Comparison of ENCODE assay signal across 1 cellular context in the genomic region with DNA sequence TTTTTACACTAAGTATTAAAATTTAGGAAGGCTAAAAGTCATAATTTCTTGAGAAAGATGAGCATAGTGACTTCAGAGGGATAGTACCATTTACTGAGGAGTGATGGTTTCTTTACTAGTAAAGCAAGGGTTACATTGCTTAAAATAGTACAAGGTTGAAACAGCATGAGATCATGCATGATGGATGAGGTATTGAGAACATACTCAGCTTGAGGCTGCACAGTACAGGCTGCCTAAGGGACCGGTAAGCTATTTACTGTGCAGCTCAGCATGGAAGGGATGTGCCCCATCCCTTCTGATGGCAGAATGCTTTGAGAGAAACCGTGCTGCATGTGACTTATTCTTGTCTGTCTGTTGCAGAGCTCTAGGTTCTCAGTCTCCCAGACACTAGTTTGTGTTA.
TF ChIP-seq lines count a peak whose summit lies in the region.

No MANE protein-coding gene starts in this region.

TF ChIP-seq in GM23338, 12 proteins besides CTCF, POLR2A, EP300 and RAD21:
- TF ChIP-seq, protein P1, sequence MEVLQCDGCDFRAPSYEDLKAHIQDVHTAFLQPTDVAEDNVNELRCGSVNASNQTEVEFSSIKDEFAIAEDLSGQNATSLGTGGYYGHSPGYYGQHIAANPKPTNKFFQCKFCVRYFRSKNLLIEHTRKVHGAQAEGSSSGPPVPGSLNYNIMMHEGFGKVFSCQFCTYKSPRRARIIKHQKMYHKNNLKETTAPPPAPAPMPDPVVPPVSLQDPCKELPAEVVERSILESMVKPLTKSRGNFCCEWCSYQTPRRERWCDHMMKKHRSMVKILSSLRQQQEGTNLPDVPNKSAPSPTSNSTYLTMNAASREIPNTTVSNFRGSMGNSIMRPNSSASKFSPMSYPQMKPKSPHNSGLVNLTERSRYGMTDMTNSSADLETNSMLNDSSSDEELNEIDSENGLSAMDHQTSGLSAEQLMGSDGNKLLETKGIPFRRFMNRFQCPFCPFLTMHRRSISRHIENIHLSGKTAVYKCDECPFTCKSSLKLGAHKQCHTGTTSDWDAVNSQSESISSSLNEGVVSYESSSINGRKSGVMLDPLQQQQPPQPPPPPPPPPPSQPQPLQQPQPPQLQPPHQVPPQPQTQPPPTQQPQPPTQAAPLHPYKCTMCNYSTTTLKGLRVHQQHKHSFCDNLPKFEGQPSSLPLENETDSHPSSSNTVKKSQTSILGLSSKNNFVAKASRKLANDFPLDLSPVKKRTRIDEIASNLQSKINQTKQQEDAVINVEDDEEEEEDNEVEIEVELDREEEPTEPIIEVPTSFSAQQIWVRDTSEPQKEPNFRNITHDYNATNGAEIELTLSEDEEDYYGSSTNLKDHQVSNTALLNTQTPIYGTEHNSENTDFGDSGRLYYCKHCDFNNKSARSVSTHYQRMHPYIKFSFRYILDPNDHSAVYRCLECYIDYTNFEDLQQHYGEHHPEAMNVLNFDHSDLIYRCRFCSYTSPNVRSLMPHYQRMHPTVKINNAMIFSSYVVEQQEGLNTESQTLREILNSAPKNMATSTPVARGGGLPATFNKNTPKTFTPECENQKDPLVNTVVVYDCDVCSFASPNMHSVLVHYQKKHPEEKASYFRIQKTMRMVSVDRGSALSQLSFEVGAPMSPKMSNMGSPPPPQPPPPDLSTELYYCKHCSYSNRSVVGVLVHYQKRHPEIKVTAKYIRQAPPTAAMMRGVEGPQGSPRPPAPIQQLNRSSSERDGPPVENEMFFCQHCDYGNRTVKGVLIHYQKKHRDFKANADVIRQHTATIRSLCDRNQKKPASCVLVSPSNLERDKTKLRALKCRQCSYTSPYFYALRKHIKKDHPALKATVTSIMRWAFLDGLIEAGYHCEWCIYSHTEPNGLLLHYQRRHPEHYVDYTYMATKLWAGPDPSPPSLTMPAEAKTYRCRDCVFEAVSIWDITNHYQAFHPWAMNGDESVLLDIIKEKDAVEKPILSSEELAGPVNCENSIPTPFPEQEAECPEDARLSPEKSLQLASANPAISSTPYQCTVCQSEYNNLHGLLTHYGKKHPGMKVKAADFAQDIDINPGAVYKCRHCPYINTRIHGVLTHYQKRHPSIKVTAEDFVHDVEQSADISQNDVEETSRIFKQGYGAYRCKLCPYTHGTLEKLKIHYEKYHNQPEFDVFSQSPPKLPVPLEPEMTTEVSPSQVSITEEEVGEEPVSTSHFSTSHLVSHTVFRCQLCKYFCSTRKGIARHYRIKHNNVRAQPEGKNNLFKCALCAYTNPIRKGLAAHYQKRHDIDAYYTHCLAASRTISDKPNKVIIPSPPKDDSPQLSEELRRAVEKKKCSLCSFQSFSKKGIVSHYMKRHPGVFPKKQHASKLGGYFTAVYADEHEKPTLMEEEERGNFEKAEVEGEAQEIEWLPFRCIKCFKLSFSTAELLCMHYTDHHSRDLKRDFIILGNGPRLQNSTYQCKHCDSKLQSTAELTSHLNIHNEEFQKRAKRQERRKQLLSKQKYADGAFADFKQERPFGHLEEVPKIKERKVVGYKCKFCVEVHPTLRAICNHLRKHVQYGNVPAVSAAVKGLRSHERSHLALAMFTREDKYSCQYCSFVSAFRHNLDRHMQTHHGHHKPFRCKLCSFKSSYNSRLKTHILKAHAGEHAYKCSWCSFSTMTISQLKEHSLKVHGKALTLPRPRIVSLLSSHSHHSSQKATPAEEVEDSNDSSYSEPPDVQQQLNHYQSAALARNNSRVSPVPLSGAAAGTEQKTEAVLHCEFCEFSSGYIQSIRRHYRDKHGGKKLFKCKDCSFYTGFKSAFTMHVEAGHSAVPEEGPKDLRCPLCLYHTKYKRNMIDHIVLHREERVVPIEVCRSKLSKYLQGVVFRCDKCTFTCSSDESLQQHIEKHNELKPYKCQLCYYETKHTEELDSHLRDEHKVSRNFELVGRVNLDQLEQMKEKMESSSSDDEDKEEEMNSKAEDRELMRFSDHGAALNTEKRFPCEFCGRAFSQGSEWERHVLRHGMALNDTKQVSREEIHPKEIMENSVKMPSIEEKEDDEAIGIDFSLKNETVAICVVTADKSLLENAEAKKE (CRISPR knock-in tag; IDR thresholded peaks at IDR 0.05), result no peak
- TF ChIP-seq EZH2phosphoT487 (IDR thresholded peaks at IDR 0.05; ENCODE audit: unreplicated experiment) (no peak), POLR2AphosphoS5 (IDR thresholded peaks at IDR 0.05; ENCODE audit: low read depth) (no peak)
- TF ChIP-seq, protein P2, sequence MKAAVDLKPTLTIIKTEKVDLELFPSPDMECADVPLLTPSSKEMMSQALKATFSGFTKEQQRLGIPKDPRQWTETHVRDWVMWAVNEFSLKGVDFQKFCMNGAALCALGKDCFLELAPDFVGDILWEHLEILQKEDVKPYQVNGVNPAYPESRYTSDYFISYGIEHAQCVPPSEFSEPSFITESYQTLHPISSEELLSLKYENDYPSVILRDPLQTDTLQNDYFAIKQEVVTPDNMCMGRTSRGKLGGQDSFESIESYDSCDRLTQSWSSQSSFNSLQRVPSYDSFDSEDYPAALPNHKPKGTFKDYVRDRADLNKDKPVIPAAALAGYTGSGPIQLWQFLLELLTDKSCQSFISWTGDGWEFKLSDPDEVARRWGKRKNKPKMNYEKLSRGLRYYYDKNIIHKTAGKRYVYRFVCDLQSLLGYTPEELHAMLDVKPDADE (IDR thresholded peaks at IDR 0.05), result no peak
